1 cellular context compared by ENCODE assay signal in the genomic region with DNA sequence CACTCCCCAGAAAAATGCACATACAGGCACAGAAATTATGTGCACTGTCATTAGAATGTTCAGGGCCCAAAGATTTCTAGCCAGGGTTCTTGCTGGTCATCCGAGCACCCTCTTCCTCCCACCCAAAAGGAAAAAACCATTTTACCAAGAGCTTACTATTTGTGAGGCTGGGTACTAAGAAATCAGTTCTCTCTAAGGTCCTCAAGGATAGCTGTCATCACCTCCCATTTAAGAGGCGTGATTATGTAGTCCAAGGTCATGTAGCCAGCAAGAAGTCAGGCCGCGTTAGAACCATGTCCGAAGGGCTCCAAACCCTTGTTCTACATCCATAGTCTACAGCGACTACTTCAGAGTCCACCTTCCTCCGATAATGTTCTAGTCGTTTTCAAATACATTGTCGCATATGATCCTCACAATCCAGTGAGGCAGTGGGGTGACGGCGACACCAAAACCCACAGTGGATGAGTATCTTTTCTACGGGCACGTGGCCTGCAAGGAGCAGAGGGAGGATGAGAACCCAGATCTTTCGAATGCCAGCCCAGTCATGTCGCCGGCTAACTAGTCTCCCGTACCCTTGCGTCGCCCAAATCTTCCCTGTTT.
TF ChIP-seq lines count a peak whose summit lies in the region.

No MANE protein-coding gene starts in this region.

TF ChIP-seq in GM23338, 12 proteins besides CTCF, POLR2A, EP300 and RAD21 (continued from another document):
- TF ChIP-seq, protein P1, sequence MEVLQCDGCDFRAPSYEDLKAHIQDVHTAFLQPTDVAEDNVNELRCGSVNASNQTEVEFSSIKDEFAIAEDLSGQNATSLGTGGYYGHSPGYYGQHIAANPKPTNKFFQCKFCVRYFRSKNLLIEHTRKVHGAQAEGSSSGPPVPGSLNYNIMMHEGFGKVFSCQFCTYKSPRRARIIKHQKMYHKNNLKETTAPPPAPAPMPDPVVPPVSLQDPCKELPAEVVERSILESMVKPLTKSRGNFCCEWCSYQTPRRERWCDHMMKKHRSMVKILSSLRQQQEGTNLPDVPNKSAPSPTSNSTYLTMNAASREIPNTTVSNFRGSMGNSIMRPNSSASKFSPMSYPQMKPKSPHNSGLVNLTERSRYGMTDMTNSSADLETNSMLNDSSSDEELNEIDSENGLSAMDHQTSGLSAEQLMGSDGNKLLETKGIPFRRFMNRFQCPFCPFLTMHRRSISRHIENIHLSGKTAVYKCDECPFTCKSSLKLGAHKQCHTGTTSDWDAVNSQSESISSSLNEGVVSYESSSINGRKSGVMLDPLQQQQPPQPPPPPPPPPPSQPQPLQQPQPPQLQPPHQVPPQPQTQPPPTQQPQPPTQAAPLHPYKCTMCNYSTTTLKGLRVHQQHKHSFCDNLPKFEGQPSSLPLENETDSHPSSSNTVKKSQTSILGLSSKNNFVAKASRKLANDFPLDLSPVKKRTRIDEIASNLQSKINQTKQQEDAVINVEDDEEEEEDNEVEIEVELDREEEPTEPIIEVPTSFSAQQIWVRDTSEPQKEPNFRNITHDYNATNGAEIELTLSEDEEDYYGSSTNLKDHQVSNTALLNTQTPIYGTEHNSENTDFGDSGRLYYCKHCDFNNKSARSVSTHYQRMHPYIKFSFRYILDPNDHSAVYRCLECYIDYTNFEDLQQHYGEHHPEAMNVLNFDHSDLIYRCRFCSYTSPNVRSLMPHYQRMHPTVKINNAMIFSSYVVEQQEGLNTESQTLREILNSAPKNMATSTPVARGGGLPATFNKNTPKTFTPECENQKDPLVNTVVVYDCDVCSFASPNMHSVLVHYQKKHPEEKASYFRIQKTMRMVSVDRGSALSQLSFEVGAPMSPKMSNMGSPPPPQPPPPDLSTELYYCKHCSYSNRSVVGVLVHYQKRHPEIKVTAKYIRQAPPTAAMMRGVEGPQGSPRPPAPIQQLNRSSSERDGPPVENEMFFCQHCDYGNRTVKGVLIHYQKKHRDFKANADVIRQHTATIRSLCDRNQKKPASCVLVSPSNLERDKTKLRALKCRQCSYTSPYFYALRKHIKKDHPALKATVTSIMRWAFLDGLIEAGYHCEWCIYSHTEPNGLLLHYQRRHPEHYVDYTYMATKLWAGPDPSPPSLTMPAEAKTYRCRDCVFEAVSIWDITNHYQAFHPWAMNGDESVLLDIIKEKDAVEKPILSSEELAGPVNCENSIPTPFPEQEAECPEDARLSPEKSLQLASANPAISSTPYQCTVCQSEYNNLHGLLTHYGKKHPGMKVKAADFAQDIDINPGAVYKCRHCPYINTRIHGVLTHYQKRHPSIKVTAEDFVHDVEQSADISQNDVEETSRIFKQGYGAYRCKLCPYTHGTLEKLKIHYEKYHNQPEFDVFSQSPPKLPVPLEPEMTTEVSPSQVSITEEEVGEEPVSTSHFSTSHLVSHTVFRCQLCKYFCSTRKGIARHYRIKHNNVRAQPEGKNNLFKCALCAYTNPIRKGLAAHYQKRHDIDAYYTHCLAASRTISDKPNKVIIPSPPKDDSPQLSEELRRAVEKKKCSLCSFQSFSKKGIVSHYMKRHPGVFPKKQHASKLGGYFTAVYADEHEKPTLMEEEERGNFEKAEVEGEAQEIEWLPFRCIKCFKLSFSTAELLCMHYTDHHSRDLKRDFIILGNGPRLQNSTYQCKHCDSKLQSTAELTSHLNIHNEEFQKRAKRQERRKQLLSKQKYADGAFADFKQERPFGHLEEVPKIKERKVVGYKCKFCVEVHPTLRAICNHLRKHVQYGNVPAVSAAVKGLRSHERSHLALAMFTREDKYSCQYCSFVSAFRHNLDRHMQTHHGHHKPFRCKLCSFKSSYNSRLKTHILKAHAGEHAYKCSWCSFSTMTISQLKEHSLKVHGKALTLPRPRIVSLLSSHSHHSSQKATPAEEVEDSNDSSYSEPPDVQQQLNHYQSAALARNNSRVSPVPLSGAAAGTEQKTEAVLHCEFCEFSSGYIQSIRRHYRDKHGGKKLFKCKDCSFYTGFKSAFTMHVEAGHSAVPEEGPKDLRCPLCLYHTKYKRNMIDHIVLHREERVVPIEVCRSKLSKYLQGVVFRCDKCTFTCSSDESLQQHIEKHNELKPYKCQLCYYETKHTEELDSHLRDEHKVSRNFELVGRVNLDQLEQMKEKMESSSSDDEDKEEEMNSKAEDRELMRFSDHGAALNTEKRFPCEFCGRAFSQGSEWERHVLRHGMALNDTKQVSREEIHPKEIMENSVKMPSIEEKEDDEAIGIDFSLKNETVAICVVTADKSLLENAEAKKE (CRISPR knock-in tag; IDR thresholded peaks at IDR 0.05), result no peak
- no peak for TF ChIP-seq POLR2AphosphoS5 (IDR thresholded peaks at IDR 0.05; ENCODE audit: low read depth)
- TF ChIP-seq, protein P2, sequence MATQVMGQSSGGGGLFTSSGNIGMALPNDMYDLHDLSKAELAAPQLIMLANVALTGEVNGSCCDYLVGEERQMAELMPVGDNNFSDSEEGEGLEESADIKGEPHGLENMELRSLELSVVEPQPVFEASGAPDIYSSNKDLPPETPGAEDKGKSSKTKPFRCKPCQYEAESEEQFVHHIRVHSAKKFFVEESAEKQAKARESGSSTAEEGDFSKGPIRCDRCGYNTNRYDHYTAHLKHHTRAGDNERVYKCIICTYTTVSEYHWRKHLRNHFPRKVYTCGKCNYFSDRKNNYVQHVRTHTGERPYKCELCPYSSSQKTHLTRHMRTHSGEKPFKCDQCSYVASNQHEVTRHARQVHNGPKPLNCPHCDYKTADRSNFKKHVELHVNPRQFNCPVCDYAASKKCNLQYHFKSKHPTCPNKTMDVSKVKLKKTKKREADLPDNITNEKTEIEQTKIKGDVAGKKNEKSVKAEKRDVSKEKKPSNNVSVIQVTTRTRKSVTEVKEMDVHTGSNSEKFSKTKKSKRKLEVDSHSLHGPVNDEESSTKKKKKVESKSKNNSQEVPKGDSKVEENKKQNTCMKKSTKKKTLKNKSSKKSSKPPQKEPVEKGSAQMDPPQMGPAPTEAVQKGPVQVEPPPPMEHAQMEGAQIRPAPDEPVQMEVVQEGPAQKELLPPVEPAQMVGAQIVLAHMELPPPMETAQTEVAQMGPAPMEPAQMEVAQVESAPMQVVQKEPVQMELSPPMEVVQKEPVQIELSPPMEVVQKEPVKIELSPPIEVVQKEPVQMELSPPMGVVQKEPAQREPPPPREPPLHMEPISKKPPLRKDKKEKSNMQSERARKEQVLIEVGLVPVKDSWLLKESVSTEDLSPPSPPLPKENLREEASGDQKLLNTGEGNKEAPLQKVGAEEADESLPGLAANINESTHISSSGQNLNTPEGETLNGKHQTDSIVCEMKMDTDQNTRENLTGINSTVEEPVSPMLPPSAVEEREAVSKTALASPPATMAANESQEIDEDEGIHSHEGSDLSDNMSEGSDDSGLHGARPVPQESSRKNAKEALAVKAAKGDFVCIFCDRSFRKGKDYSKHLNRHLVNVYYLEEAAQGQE (IDR thresholded peaks at IDR 0.05; ENCODE audit: unreplicated experiment), result no peak
- no peak for TF ChIP-seq JUNB (IDR thresholded peaks at IDR 0.05; ENCODE audit: unreplicated experiment)
- no peak for TF ChIP-seq ZNF114 (CRISPR knock-in tag; IDR thresholded peaks at IDR 0.05)
- TF ChIP-seq, protein P3, sequence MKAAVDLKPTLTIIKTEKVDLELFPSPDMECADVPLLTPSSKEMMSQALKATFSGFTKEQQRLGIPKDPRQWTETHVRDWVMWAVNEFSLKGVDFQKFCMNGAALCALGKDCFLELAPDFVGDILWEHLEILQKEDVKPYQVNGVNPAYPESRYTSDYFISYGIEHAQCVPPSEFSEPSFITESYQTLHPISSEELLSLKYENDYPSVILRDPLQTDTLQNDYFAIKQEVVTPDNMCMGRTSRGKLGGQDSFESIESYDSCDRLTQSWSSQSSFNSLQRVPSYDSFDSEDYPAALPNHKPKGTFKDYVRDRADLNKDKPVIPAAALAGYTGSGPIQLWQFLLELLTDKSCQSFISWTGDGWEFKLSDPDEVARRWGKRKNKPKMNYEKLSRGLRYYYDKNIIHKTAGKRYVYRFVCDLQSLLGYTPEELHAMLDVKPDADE (IDR thresholded peaks at IDR 0.05), result no peak
- TF ChIP-seq NANOG (IDR thresholded peaks at IDR 0.05; ENCODE audit: borderline replicate concordance), result no peak
